ENCODE assay signal across 8 cellular contexts in the genomic region with DNA sequence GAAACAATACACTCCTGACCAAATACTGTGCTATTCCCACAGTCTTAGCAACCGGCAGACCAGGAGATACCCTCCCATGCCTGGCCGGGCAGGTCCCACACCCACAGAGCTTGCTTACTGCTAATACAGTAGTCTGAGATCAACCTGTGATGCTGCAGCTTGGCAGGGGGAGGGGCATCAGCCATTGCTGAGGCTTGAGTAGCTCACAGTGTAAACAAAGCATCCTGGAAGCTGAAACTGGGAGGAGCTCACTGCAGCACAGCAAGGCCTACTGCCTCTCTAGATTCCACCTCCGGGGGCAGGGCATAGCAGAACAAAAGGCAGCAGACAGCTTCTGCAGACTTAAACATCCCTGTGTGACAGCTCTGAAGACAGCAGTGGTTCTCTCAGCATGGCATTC.
A peak's percentile ranks its signal among the peaks of the same experiment; 100 is the strongest.
DNase-seq lines count a peak whose midpoint lies in the region; TF ChIP-seq lines count a peak whose summit lies in the region.
"Not testable (repeated sequence)": the region's sequence is repeated elsewhere in the genome, so short reads cannot be mapped to it uniquely, and the experiment has no call there.

No MANE protein-coding gene starts in this region.

- not testable (repeated sequence) for H3K27ac ChIP-seq in endodermal cell (ENCODE audit: low read depth, low read length); hepatocyte

- H3K27ac Mint-ChIP-seq in endodermal cell = peak overlapping the region; percentile 64
- H3K27ac Mint-ChIP-seq in nephron progenitor cell = not testable (repeated sequence)

- not testable (repeated sequence) for H3K4me1 ChIP-seq in endodermal cell (ENCODE audit: control insufficient read depth, insufficient read depth, low read length); hepatocyte (ENCODE audit: insufficient read depth)

- not testable (repeated sequence) for H3K9me2 ChIP-seq in hepatocyte (replicated peaks; ENCODE audit: insufficient read depth)

- not testable (repeated sequence) for H3K36me3 ChIP-seq in endodermal cell (ENCODE audit: control insufficient read depth, insufficient read depth, low read length); hepatocyte (replicated peaks; ENCODE audit: insufficient read depth, low read depth)

- not testable (repeated sequence) for H3K4me2 ChIP-seq in hepatocyte

- peak; percentile 10 for TF ChIP-seq CTCF in AG04449 (IDR thresholded peaks at IDR 0.05; ENCODE audit: insufficient read depth, low read length, missing control alignments)
- peak; percentile 60 for TF ChIP-seq CTCF in endodermal cell (conservative IDR thresholded peaks at IDR 0.05)
- not testable (repeated sequence) for TF ChIP-seq CTCF in hepatocyte (IDR thresholded peaks at IDR 0.05; ENCODE audit: poor library complexity); nephron progenitor cell (IDR thresholded peaks at IDR 0.05)

- not testable (repeated sequence) for H3K27me3 ChIP-seq in endodermal cell (ENCODE audit: control insufficient read depth, insufficient read depth, low read length, poor library complexity, severe bottlenecking); hepatocyte

- not testable (repeated sequence) for H3K4me3 ChIP-seq in AG04449 (ENCODE audit: low read depth, low read length); endodermal cell (ENCODE audit: low read length); hepatocyte

- H3K79me2 ChIP-seq in hepatocyte = not testable (repeated sequence)

- not testable (repeated sequence) for H3K9ac ChIP-seq in endodermal cell (ENCODE audit: extremely low read depth, low read length, poor library complexity, severe bottlenecking)

- H2AFZ ChIP-seq in hepatocyte = not testable (repeated sequence)

- H3K9me3 Mint-ChIP-seq in endodermal cell = not testable (repeated sequence)
- peaks cover 50% of the 10 kb centered on the region for H3K9me3 Mint-ChIP-seq in nephron progenitor cell

- H3K36me3 Mint-ChIP-seq in endodermal cell (ENCODE audit: low read depth) = not testable (repeated sequence)
- peaks cover 20% of the 10 kb centered on the region for H3K36me3 Mint-ChIP-seq in nephron progenitor cell (ENCODE audit: low read depth)

- H3K4me1 Mint-ChIP-seq in endodermal cell = not testable (repeated sequence)
- H3K4me1 Mint-ChIP-seq in nephron progenitor cell = peaks cover 10% of the 10 kb centered on the region

- H4K20me1 ChIP-seq in hepatocyte (ENCODE audit: insufficient read depth, poor library complexity, severe bottlenecking) = not testable (repeated sequence)

- 9 to 55% methylated on average over 1 to 3 of the region's 3 CpGs for WGBS in endodermal cell (ENCODE audit: insufficient coverage in 1 of 2, insufficient read length in 1 of 2), 2 experiments
- 39% methylated on average over 3 of the region's 3 CpGs for WGBS in hepatocyte (ENCODE audit: low lambda C conversion rate, missing lambda C conversion rate)

- not testable (repeated sequence) for DNase-seq in AG04449 (ENCODE audit: low read depth, low spot score)
- peak; percentile 66 for DNase-seq in ELR (ENCODE audit: low read depth)
- peak; percentile 3 for DNase-seq in NCI-H1092 (lab: John Stamatoyannopoulos, UW)
- peak; percentile 91 for DNase-seq in NCI-H510A treated with DMSO at 0.1 percent for 48 hours (lab: John Stamatoyannopoulos, UW)
- peak; percentile 8 for DNase-seq in SW480 (ENCODE audit: low spot score)
- peak; percentile 95 for DNase-seq in endodermal cell
- DNase-seq in hepatocyte (ENCODE audit: low spot score) = peak; percentile 79
- DNase-seq in nephron progenitor cell = peak; percentile 40

- not testable (repeated sequence) for H3K27me3 Mint-ChIP-seq in endodermal cell (ENCODE audit: insufficient read depth); nephron progenitor cell (ENCODE audit: low read depth, poor library complexity)

- POLR2A ChIA-PET in AG04449 (lab: Yijun Ruan, JAX) = interaction anchor here (0.8 kb wide), 1 partner anchor 48 kb away, joined by 5 read pairs; no protein-coding TSS in a partner anchor

- not testable (repeated sequence) for H3K9me3 ChIP-seq in endodermal cell (ENCODE audit: control insufficient read depth, low read length); hepatocyte (ENCODE audit: low read depth)

- CTCF ChIA-PET in AG04449 (lab: Yijun Ruan, JAX) = interaction anchor here (1.8 kb wide), 1 partner anchor 34 kb away, joined by 8 read pairs; no protein-coding TSS in a partner anchor

- H3K4me3 Mint-ChIP-seq in endodermal cell, nephron progenitor cell: not testable (repeated sequence)
